ENCODE assay signal across 30 cellular contexts in the genomic region with DNA sequence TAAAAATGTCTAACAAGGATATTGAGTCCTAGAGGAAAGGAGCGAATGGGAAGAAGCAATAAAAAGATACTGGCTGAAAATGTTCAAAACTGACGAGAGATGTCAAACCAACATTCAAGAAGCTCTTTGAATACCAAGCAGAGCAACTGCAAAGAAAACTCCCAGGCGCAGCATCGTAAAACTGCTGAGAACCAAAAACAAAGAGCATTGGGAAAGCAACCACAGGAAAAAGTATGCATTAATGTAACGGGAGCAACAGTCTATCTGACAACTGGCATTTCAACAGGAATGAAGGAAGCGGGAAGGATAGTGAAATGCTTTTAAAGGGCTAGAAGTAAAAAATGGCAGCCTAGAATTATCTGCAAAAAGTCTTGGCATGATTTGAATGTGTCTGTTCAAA.
"Had no signal": no experiment of that assay in that cellular context is flagged by ENCODE, and none has a peak within 500 bp of the region (broad histone marks: within the 10 kb centered on the region; RNA-seq: fewer than 3 reads in every experiment).

No MANE protein-coding gene starts in this region.

- H3K27ac ChIP-seq: epithelial cell of prostate, foreskin keratinocyte, gastroesophageal sphincter, heart left ventricle, hepatocyte, ovary, psoas muscle, sigmoid colon, skin epidermis, suprapubic skin, transverse colon, upper lobe of right lung had no signal

- H3K4me1 Mint-ChIP-seq: endodermal cell, memory B cell, natural killer cell had no signal

- H3K9me3 Mint-ChIP-seq: dendritic cell treated with granulocyte-macrophage colony-stimulating factor and Interleukin-4, amounts not matched to agents 40 ng/mL and 50 ng/mL, for 4 days; endodermal cell; natural killer cell; stimulated activated naive CD8-positive, alpha-beta T cell treated with anti-CD3 and anti-CD28 coated beads, Interleukin-15, amount 100 ng/mL, for 72 hours had no signal

- H3K4me3 ChIP-seq: gastroesophageal sphincter, heart left ventricle, hepatocyte, lung, ovary, psoas muscle, sigmoid colon, skin epidermis, suprapubic skin, transverse colon, upper lobe of right lung, uterus had no signal

- DNase-seq: effector CD8-positive, alpha-beta T cell; endodermal cell; foreskin keratinocyte; heart left ventricle; kidney; natural killer cell; occipital lobe; ovary; posterior cingulate gyrus; psoas muscle; right cardiac atrium; sigmoid colon; stimulated activated CD4-positive, alpha-beta T cell treated with anti-CD3 and anti-CD28 coated beads, Interleukin-15, amount 100 ng/mL, for 24 hours; stimulated activated CD4-positive, alpha-beta T cell treated with anti-CD3 and anti-CD28 coated beads, Interleukin-2, amount 100 ng/mL, for 48 hours; stimulated activated CD8-positive, alpha-beta memory T cell treated with anti-CD3 and anti-CD28 coated beads, Interleukin-4, amount 100 ng/mL, for 48 hours; stimulated activated naive CD4-positive, alpha-beta T cell; stimulated activated naive CD8-positive, alpha-beta T cell treated with anti-CD3 and anti-CD28 coated beads, Interleukin-15, amount 100 ng/mL, for 72 hours; transverse colon; upper lobe of right lung; uterus had no signal

- H3K27ac Mint-ChIP-seq: dendritic cell treated with granulocyte-macrophage colony-stimulating factor and Interleukin-4, amounts not matched to agents 40 ng/mL and 50 ng/mL, for 4 days; endodermal cell; memory B cell; natural killer cell; stimulated activated naive CD8-positive, alpha-beta T cell treated with anti-CD3 and anti-CD28 coated beads, Interleukin-15, amount 100 ng/mL, for 72 hours had no signal

- H3K27me3 Mint-ChIP-seq: dendritic cell treated with granulocyte-macrophage colony-stimulating factor and Interleukin-4, amounts not matched to agents 40 ng/mL and 50 ng/mL, for 4 days; memory B cell; stimulated activated naive CD8-positive, alpha-beta T cell treated with anti-CD3 and anti-CD28 coated beads, Interleukin-15, amount 100 ng/mL, for 72 hours had no signal

- H3K36me3 Mint-ChIP-seq: natural killer cell had no signal

- ATAC-seq: esophagus mucosa; foreskin keratinocyte; gastroesophageal sphincter; heart left ventricle; left lobe of liver; natural killer cell; psoas muscle; right cardiac atrium; stimulated activated naive CD8-positive, alpha-beta T cell treated with anti-CD3 and anti-CD28 coated beads, Interleukin-15, amount 100 ng/mL, for 72 hours; upper lobe of right lung had no signal

- H3K9me3 ChIP-seq: gastroesophageal sphincter, heart left ventricle, ovary, psoas muscle, sigmoid colon, suprapubic skin, transverse colon, upper lobe of right lung, uterus had no signal

- H3K36me3 ChIP-seq: gastroesophageal sphincter, heart left ventricle, ovary, sigmoid colon, transverse colon, upper lobe of right lung, uterus had no signal

- H3K4me1 ChIP-seq: foreskin keratinocyte, psoas muscle, suprapubic skin, transverse colon, upper lobe of right lung had no signal

- H3K4me3 Mint-ChIP-seq: dendritic cell treated with granulocyte-macrophage colony-stimulating factor and Interleukin-4, amounts not matched to agents 40 ng/mL and 50 ng/mL, for 4 days; endodermal cell; memory B cell; natural killer cell; stimulated activated naive CD8-positive, alpha-beta T cell treated with anti-CD3 and anti-CD28 coated beads, Interleukin-15, amount 100 ng/mL, for 72 hours had no signal
